9 cellular contexts compared by ENCODE assay signal in genomic region chr12:6945613-6946012, GRCh38. TPM values are rescaled to one million over a fixed set of nuclear protein-coding genes. Genes with fewer than 3 reads are reported as not detected.
DNase-seq lines count a peak whose midpoint lies in the region; ATAC-seq and TF ChIP-seq lines count a peak whose summit lies in the region.
"Had no signal": no experiment of that assay in that cellular context is flagged by ENCODE, and none has a peak within 500 bp of the region (broad histone marks: within the 10 kb centered on the region; RNA-seq: fewer than 3 reads in every experiment).

No MANE protein-coding gene starts in this region.

- 60 to 63% methylated on average over 10 to 11 of the region's 11 CpGs for WGBS in esophagus, 2 donors

- TF ChIP-seq CTCF in GM12875 (IDR thresholded peaks at IDR 0.05; ENCODE audit: borderline replicate concordance, insufficient read depth, low read depth, low read length) (no peak), Peyer's patch (IDR thresholded peaks at IDR 0.05) (no peak)

- H3K4me3 ChIP-seq in GM12875 (ENCODE audit: low read depth, low read length) (peak overlapping the region; percentile 87), Peyer's patch (peak overlapping the region in 3 of 4 donors; percentile 48 to 67 (median 55)), esophagus (ENCODE audit: low read depth in 1 of 2, low read length in 2 of 2) (peak overlapping the region in 1 of 2 donors; percentile 1), rectal smooth muscle tissue (ENCODE audit: low read length) (peak overlapping the region; percentile 7)

- H3K27me3 ChIP-seq in Peyer's patch (no peaks in the 10 kb centered on the region), esophagus (ENCODE audit: control insufficient read depth in 1 of 2, insufficient read depth in 2 of 2, low read length in 2 of 2) (no peaks in the 10 kb centered on the region), rectal smooth muscle tissue (ENCODE audit: control insufficient read depth, insufficient read depth, low read length) (no peaks in the 10 kb centered on the region)

- no peak overlapping the region for H3K9ac ChIP-seq in rectal smooth muscle tissue (ENCODE audit: low read length)

- TF ChIP-seq POLR2A in Peyer's patch (IDR thresholded peaks at IDR 0.05), result no peak

- H3K9me3 ChIP-seq in Peyer's patch (no peaks in the 10 kb centered on the region), esophagus (ENCODE audit: control insufficient read depth in 2 of 2, insufficient read depth in 1 of 2, low read depth in 1 of 2, low read length in 1 of 2) (no peaks in the 10 kb centered on the region)

- H3K4me1 ChIP-seq in Peyer's patch (peaks cover 8 to 33% (median 28%) of the 10 kb centered on the region in 4 donors), esophagus (ENCODE audit: control insufficient read depth in 2 of 2, insufficient read depth in 2 of 2, low read length in 1 of 2) (peaks cover 0 to 10% of the 10 kb centered on the region in 2 donors), rectal smooth muscle tissue (ENCODE audit: control insufficient read depth, insufficient read depth, low read length) (peaks cover 16% of the 10 kb centered on the region)

- DNase-seq in Peyer's patch (no peak), amniotic stem cell (lab: John Stamatoyannopoulos, UW) (no peak)
- DNase-seq in central memory CD4-positive, alpha-beta T cell, result no peak

- H3K36me3 ChIP-seq in Peyer's patch (peaks cover 0 to 12% (median 0%) of the 10 kb centered on the region in 3 donors), esophagus (ENCODE audit: control insufficient read depth in 2 of 2, insufficient read depth in 2 of 2, low read length in 1 of 2) (peaks cover 0 to 9% of the 10 kb centered on the region in 2 donors), rectal smooth muscle tissue (ENCODE audit: control insufficient read depth, insufficient read depth, low read length) (peaks cover 10% of the 10 kb centered on the region)

- no peak for ATAC-seq in activated CD4-positive, CD25-positive, alpha-beta regulatory T cell treated with anti-CD3 and anti-CD28 coated beads, Interleukin-2, amount 50 U/mL, for 24 hours

- H3K27ac ChIP-seq in Peyer's patch (peak overlapping the region; percentile 90 to 97 (median 94)), esophagus (ENCODE audit: low read depth in 2 of 2, low read length in 1 of 2) (peak overlapping the region; percentile 81 to 95), rectal smooth muscle tissue (ENCODE audit: low read depth, low read length) (no peak overlapping the region)

RNA-seq across cellular contexts. Expression of gene C12orf57, which starts 1.8 kb away (rescaled TPM):
- 100 to 1,000 TPM; 146 to 339 (median 156) TPM for total RNA-seq in Peyer's patch
- polyA plus RNA-seq in esophagus, result 100 to 1,000 TPM; 108 to 253 TPM

RNA-seq across cellular contexts. Expression of gene RNU7-1, which starts 2.0 kb away (rescaled TPM):
- not detected for total RNA-seq in Peyer's patch
- not detected for polyA plus RNA-seq in esophagus
- total RNA-seq: lower leg skin had no signal
- polyA plus RNA-seq: adipose tissue had no signal

RNA-seq across cellular contexts. Expression of gene PTPN6, which starts 5.5 kb away (rescaled TPM):
- total RNA-seq in Peyer's patch, result 100 to 1,000 TPM in 1 of 4 donors, 10 to 100 TPM in 3; 41.6 to 183 (median 44.4) TPM
- polyA plus RNA-seq in esophagus, result 10 to 100 TPM; 19.1 to 38.3 TPM

RNA-seq across cellular contexts. Expression of gene ATN1, which starts 17.9 kb away (rescaled TPM):
- 100 to 1,000 TPM in 3 of 4 donors, 10 to 100 TPM in 1; 77.6 to 337 (median 125) TPM for total RNA-seq in Peyer's patch
- 10 to 100 TPM; 34.9 to 63.5 TPM for polyA plus RNA-seq in esophagus

RNA-seq across cellular contexts. Expression of gene PHB2, which starts 24.9 kb away (rescaled TPM):
- 100 to 1,000 TPM; 162 to 219 (median 174) TPM for total RNA-seq in Peyer's patch
- polyA plus RNA-seq in esophagus, result 100 to 1,000 TPM in 1 of 2 donors, 10 to 100 TPM in 1; 68.5 to 161 TPM
